ENCODE assay signal across 31 cellular contexts in the genomic region with DNA sequence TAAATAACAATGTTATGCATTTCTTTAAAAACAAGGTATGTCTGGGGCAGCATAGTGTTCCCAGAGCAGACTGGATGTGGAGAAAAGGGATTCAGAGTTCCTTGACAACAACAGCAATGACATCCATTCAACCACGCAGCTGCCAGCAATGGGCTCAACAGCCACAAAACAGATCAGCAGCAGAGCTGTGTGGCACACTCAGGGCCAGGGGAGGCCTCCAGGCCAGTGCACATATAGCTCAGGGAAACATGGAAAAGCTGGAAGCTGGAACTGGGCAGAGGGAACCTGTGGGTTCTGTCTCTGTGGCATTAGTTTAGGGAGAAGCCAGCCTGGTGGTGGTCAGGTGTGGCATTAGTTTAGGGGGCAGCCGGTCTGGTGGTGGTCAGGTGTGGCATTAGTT.
"Had no signal": no experiment of that assay in that cellular context is flagged by ENCODE, and none has a peak within 500 bp of the region (broad histone marks: within the 10 kb centered on the region; RNA-seq: fewer than 3 reads in every experiment).

No MANE protein-coding gene starts in this region.

- DNase-seq: activated CD4-positive, alpha-beta memory T cell treated with anti-CD3 and anti-CD28 coated beads for 36 hours; activated CD4-positive, alpha-beta T cell treated with anti-CD3 and anti-CD28 coated beads for 36 hours; activated CD4-positive, alpha-beta T cell treated with anti-CD3 and anti-CD28 coated beads, Interleukin-2, amount 10 ng/mL, durations not matched to agents 24 days and 14 days; activated CD4-positive, CD25-positive, alpha-beta regulatory T cell; activated CD4-positive, CD25-positive, alpha-beta regulatory T cell treated with anti-CD3 and anti-CD28 coated beads, Interleukin-2, amount 50 U/mL, for 72 hours; activated CD8-positive, alpha-beta T cell treated with anti-CD3 and anti-CD28 coated beads, Interleukin-2, amount 10 ng/mL, durations not matched to agents 7 days and 5 days; activated effector memory CD4-positive, alpha-beta T cell treated with Interleukin-2 at 50 U/mL for 16 hours; activated gamma-delta T cell treated with Interleukin-2 at 50 U/mL for 16 hours; activated naive CD4-positive, alpha-beta T cell treated with anti-CD3 and anti-CD28 coated beads, Interleukin-2, amount 50 U/mL, for 16 hours; activated naive CD4-positive, alpha-beta T cell treated with Interleukin-2 at 50 U/mL for 16 hours; activated T-cell treated with anti-CD3 and anti-CD28 coated beads, Interleukin-2, amount 50 U/mL, for 4 hours; amniotic stem cell; anterior cingulate cortex; brain microvascular endothelial cell; cortex of kidney; dermis blood vessel endothelial cell; effector CD4-positive, alpha-beta T cell; effector memory CD8-positive, alpha-beta T cell; erythroblast; foreskin keratinocyte; gastrocnemius medialis; glutamatergic neuron; T-helper 1 cell; T-helper 17 cell; T1000; WERI-Rb-1 had no signal

- H3K9me3 Mint-ChIP-seq: activated CD4-positive, alpha-beta memory T cell treated with anti-CD3 and anti-CD28 coated beads for 36 hours; activated CD4-positive, alpha-beta T cell treated with anti-CD3 and anti-CD28 coated beads, Interleukin-2, amount 10 ng/mL, durations not matched to agents 24 days and 14 days; activated T-cell treated with anti-CD3 and anti-CD28 coated beads, Interleukin-2, amount 50 U/mL, for 4 hours; activated T-helper 17 cell treated with anti-CD3 and anti-CD28 coated beads, Interleukin-2, amount 50 U/mL, for 72 hours; central memory CD8-positive, alpha-beta T cell; effector memory CD8-positive, alpha-beta T cell; T-helper 2 cell treated with Interferon-gamma antibody and Interleukin-4, amounts not matched to agents 5 μg/mL and 100 μg/mL, for 36 hours had no signal

- ATAC-seq: activated CD4-positive, alpha-beta T cell treated with anti-CD3 and anti-CD28 coated beads for 36 hours; activated CD8-positive, alpha-beta T cell treated with anti-CD3 and anti-CD28 coated beads, Interleukin-2, amount 10 ng/mL, durations not matched to agents 7 days and 5 days; activated T-cell treated with anti-CD3 and anti-CD28 coated beads, Interleukin-2, amount 50 U/mL, for 4 hours; activated T-helper 17 cell treated with anti-CD3 and anti-CD28 coated beads, Interleukin-2, amount 50 U/mL, for 72 hours; effector memory CD8-positive, alpha-beta T cell; foreskin keratinocyte; gastrocnemius medialis; T-helper 17 cell had no signal

- H3K4me1 ChIP-seq: foreskin keratinocyte, gastrocnemius medialis had no signal

- H3K27ac Mint-ChIP-seq: activated CD4-positive, alpha-beta memory T cell treated with anti-CD3 and anti-CD28 coated beads for 36 hours; activated CD4-positive, alpha-beta T cell treated with anti-CD3 and anti-CD28 coated beads for 36 hours; activated CD4-positive, alpha-beta T cell treated with anti-CD3 and anti-CD28 coated beads, Interleukin-2, amount 10 ng/mL, durations not matched to agents 24 days and 14 days; activated CD8-positive, alpha-beta T cell treated with anti-CD3 and anti-CD28 coated beads, Interleukin-2, amount 10 ng/mL, durations not matched to agents 7 days and 5 days; activated naive CD8-positive, alpha-beta T cell; activated T-helper 17 cell treated with anti-CD3 and anti-CD28 coated beads, Interleukin-2, amount 50 U/mL, for 72 hours; effector memory CD8-positive, alpha-beta T cell; T-helper 2 cell treated with Interferon-gamma antibody and Interleukin-4, amounts not matched to agents 5 μg/mL and 100 μg/mL, for 36 hours had no signal

- H3K4me3 Mint-ChIP-seq: activated CD4-positive, alpha-beta memory T cell treated with anti-CD3 and anti-CD28 coated beads for 36 hours; activated CD4-positive, alpha-beta T cell treated with anti-CD3 and anti-CD28 coated beads for 36 hours; activated CD4-positive, alpha-beta T cell treated with anti-CD3 and anti-CD28 coated beads, Interleukin-2, amount 10 ng/mL, durations not matched to agents 24 days and 14 days; activated CD8-positive, alpha-beta T cell treated with anti-CD3 and anti-CD28 coated beads, Interleukin-2, amount 10 ng/mL, durations not matched to agents 7 days and 5 days; activated naive CD8-positive, alpha-beta T cell; activated T-cell treated with anti-CD3 and anti-CD28 coated beads, Interleukin-2, amount 50 U/mL, for 4 hours; activated T-helper 17 cell treated with anti-CD3 and anti-CD28 coated beads, Interleukin-2, amount 50 U/mL, for 72 hours; central memory CD8-positive, alpha-beta T cell; effector memory CD8-positive, alpha-beta T cell; T-helper 17 cell; T-helper 2 cell treated with Interferon-gamma antibody and Interleukin-4, amounts not matched to agents 5 μg/mL and 100 μg/mL, for 36 hours had no signal

- H3K36me3 ChIP-seq: brain microvascular endothelial cell, esophagus muscularis mucosa, gastrocnemius medialis, WERI-Rb-1 had no signal

- H3K36me3 Mint-ChIP-seq: activated CD4-positive, alpha-beta memory T cell treated with anti-CD3 and anti-CD28 coated beads for 36 hours; activated naive CD8-positive, alpha-beta T cell had no signal

- H3K4me3 ChIP-seq: esophagus muscularis mucosa, gastrocnemius medialis had no signal

- H3K4me1 Mint-ChIP-seq: activated CD4-positive, alpha-beta T cell treated with anti-CD3 and anti-CD28 coated beads for 36 hours; activated CD4-positive, alpha-beta T cell treated with anti-CD3 and anti-CD28 coated beads, Interleukin-2, amount 10 ng/mL, durations not matched to agents 24 days and 14 days; activated T-helper 17 cell treated with anti-CD3 and anti-CD28 coated beads, Interleukin-2, amount 50 U/mL, for 72 hours; central memory CD8-positive, alpha-beta T cell; T-helper 17 cell had no signal

- H3K9me3 ChIP-seq: esophagus muscularis mucosa, gastrocnemius medialis had no signal

- H3K27ac ChIP-seq: brain microvascular endothelial cell, esophagus muscularis mucosa, foreskin keratinocyte, gastrocnemius medialis, WERI-Rb-1 had no signal

- H3K27me3 Mint-ChIP-seq: activated CD4-positive, alpha-beta T cell treated with anti-CD3 and anti-CD28 coated beads for 36 hours; activated CD4-positive, alpha-beta T cell treated with anti-CD3 and anti-CD28 coated beads, Interleukin-2, amount 10 ng/mL, durations not matched to agents 24 days and 14 days had no signal

- H3K27me3 ChIP-seq: brain microvascular endothelial cell, esophagus muscularis mucosa, foreskin keratinocyte had no signal
